In genomic region chr18:76971149-76971548, GRCh38 we compare ENCODE assay signal across 13 cellular contexts.
DNase-seq lines count a peak whose midpoint lies in the region; ATAC-seq lines count a peak whose summit lies in the region.
"Had no signal": no experiment of that assay in that cellular context is flagged by ENCODE, and none has a peak within 500 bp of the region (broad histone marks: within the 10 kb centered on the region; RNA-seq: fewer than 3 reads in every experiment).

No MANE protein-coding gene starts in this region.

- no peaks in the 10 kb centered on the region for H3K4me1 ChIP-seq in CD4-positive, alpha-beta memory T cell (ENCODE audit: insufficient read depth, low read length)

- CTCF ChIA-PET in CD4-positive, alpha-beta memory T cell (lab: Charles Lee; ENCODE audit: partially characterized antibody) = interaction anchor here (1.4 to 1.6 kb wide), 2 partner anchors 12 to 168 kb away, joined by 6 to 9 read pairs; no protein-coding TSS in a partner anchor

- POLR2A ChIA-PET in CD4-positive, alpha-beta memory T cell (lab: Charles Lee; ENCODE audit: partially characterized antibody) = no interaction called here

- peaks cover 8% of the 10 kb centered on the region for H3K36me3 ChIP-seq in CD4-positive, alpha-beta memory T cell (ENCODE audit: insufficient read depth, low read length)

- ATAC-seq in activated T-cell treated with anti-CD3 and anti-CD28 coated beads, Interleukin-2, amount 50 U/mL, for 72 hours (replicated peaks in 1 of 2) = no peak
- ATAC-seq in T-helper 17 cell (no peak), memory B cell (ENCODE audit: low read depth) (peak; percentile 53), GM19397 (IDR thresholded peaks at IDR 0.05; ENCODE audit: unreplicated experiment) (no peak)

- peak overlapping the region; percentile 48 for H3K27ac Mint-ChIP-seq in activated T-cell treated with anti-CD3 and anti-CD28 coated beads, Interleukin-2, amount 50 U/mL, for 72 hours
- no peak overlapping the region for H3K27ac Mint-ChIP-seq in activated T-cell treated with anti-CD3 and anti-CD28 coated beads, Interleukin-2, amount 50 U/mL, for 24 hours
- H3K27ac Mint-ChIP-seq in T-helper 17 cell (peak overlapping the region; percentile 2), memory B cell (peak overlapping the region; percentile 60)
- H3K27ac Mint-ChIP-seq in CD4-positive, alpha-beta memory T cell = peak overlapping the region in 2 of 7 donors; percentile 5 to 22

- H3K4me3 ChIP-seq in CD4-positive, alpha-beta memory T cell (ENCODE audit: low read length in 2 of 2) = no peak overlapping the region
- H3K4me3 ChIP-seq: BLaER1 had no signal

- H3K9me3 Mint-ChIP-seq in activated T-cell treated with anti-CD3 and anti-CD28 coated beads, Interleukin-2, amount 50 U/mL, for 72 hours = no peaks in the 10 kb centered on the region
- no peaks in the 10 kb centered on the region for H3K9me3 Mint-ChIP-seq in activated T-cell treated with anti-CD3 and anti-CD28 coated beads, Interleukin-2, amount 50 U/mL, for 24 hours
- no peaks in the 10 kb centered on the region for H3K9me3 Mint-ChIP-seq in memory B cell
- H3K9me3 Mint-ChIP-seq in CD4-positive, alpha-beta memory T cell = no peaks in the 10 kb centered on the region

- no peaks in the 10 kb centered on the region for H3K27me3 Mint-ChIP-seq in activated T-cell treated with anti-CD3 and anti-CD28 coated beads, Interleukin-2, amount 50 U/mL, for 72 hours (ENCODE audit: low read depth)
- no peaks in the 10 kb centered on the region for H3K27me3 Mint-ChIP-seq in activated T-cell treated with anti-CD3 and anti-CD28 coated beads, Interleukin-2, amount 50 U/mL, for 24 hours
- H3K27me3 Mint-ChIP-seq in T-helper 17 cell = no peaks in the 10 kb centered on the region
- no peaks in the 10 kb centered on the region for H3K27me3 Mint-ChIP-seq in memory B cell
- H3K27me3 Mint-ChIP-seq in CD4-positive, alpha-beta memory T cell = no peaks in the 10 kb centered on the region

- H3K4me1 Mint-ChIP-seq in activated T-cell treated with anti-CD3 and anti-CD28 coated beads, Interleukin-2, amount 50 U/mL, for 72 hours (ENCODE audit: low read depth) = no peaks in the 10 kb centered on the region
- H3K4me1 Mint-ChIP-seq in activated T-cell treated with anti-CD3 and anti-CD28 coated beads, Interleukin-2, amount 50 U/mL, for 24 hours (ENCODE audit: low read depth) = peaks cover 8% of the 10 kb centered on the region
- H3K4me1 Mint-ChIP-seq in T-helper 17 cell (peaks cover 5% of the 10 kb centered on the region), memory B cell (peaks cover 13% of the 10 kb centered on the region)
- peaks cover 0 to 1% (median 0%) of the 10 kb centered on the region in 4 donors for H3K4me1 Mint-ChIP-seq in CD4-positive, alpha-beta memory T cell

- no peak for DNase-seq in activated T-cell treated with anti-CD3 and anti-CD28 coated beads, Interleukin-2, amount 50 U/mL, for 72 hours
- no peak for DNase-seq in activated T-cell treated with anti-CD3 and anti-CD28 coated beads, Interleukin-2, amount 50 U/mL, for 24 hours
- no peak for DNase-seq in T-helper 17 cell
- no peak for DNase-seq in memory B cell (ENCODE audit: low spot score in 2 of 2)
- no peak for DNase-seq in T-helper 2 cell
- DNase-seq in CD4-positive, alpha-beta memory T cell = no peak
- DNase-seq: NCI-H1048, NCI-H1436 treated with DMSO at 0.1 percent for 48 hours, NCI-H2029, NCI-H2171 treated with DMSO at 0.1 percent for 48 hours, Right ventricle myocardium superior had no signal

- no peaks in the 10 kb centered on the region for H3K36me3 Mint-ChIP-seq in activated T-cell treated with anti-CD3 and anti-CD28 coated beads, Interleukin-2, amount 50 U/mL, for 72 hours (ENCODE audit: insufficient read depth in 2 of 2)
- H3K36me3 Mint-ChIP-seq in activated T-cell treated with anti-CD3 and anti-CD28 coated beads, Interleukin-2, amount 50 U/mL, for 24 hours (ENCODE audit: low read depth) = peaks cover 27% of the 10 kb centered on the region
- H3K36me3 Mint-ChIP-seq in T-helper 17 cell (ENCODE audit: low read depth) = no peaks in the 10 kb centered on the region
- peaks cover 5% of the 10 kb centered on the region for H3K36me3 Mint-ChIP-seq in memory B cell
- H3K36me3 Mint-ChIP-seq in CD4-positive, alpha-beta memory T cell = peaks cover 4 to 10% of the 10 kb centered on the region in 2 donors

- no peaks in the 10 kb centered on the region for H3K27me3 ChIP-seq in CD4-positive, alpha-beta memory T cell (ENCODE audit: insufficient read depth, low read length)
- H3K27me3 ChIP-seq: BLaER1 had no signal

- H3K27ac ChIP-seq in CD4-positive, alpha-beta memory T cell (ENCODE audit: low read depth, low read length) = no peak overlapping the region
- H3K27ac ChIP-seq: BLaER1 had no signal

- intact Hi-C loops in CD4-positive, alpha-beta memory T cell (cut with micrococcal nuclease) = no loop called here

- H3K9me3 ChIP-seq in T-helper 17 cell (ENCODE audit: control insufficient read depth, low read length, poor library complexity, severe bottlenecking) = no peaks in the 10 kb centered on the region
- H3K9me3 ChIP-seq in CD4-positive, alpha-beta memory T cell (ENCODE audit: control insufficient read depth in 1 of 2, low read length in 2 of 2) = no peaks in the 10 kb centered on the region

- no peak overlapping the region for H3K4me3 Mint-ChIP-seq in activated T-cell treated with anti-CD3 and anti-CD28 coated beads, Interleukin-2, amount 50 U/mL, for 72 hours
- no peak overlapping the region for H3K4me3 Mint-ChIP-seq in activated T-cell treated with anti-CD3 and anti-CD28 coated beads, Interleukin-2, amount 50 U/mL, for 24 hours
- H3K4me3 Mint-ChIP-seq in T-helper 17 cell (no peak overlapping the region), memory B cell (no peak overlapping the region)
- no peak overlapping the region for H3K4me3 Mint-ChIP-seq in CD4-positive, alpha-beta memory T cell
